1 cellular context compared by ENCODE assay signal in genomic region chr19:18401580-18402112, GRCh38.
TF ChIP-seq lines count a peak whose summit lies in the region.

No MANE protein-coding gene starts in this region.

TF ChIP-seq in endothelial cell of umbilical vein, 7 proteins besides CTCF, POLR2A, EP300 and RAD21:
- TF ChIP-seq GATA2 (IDR thresholded peaks at IDR 0.05; ENCODE audit: insufficient read depth, insufficient read length, low read depth, low read length) (no peak), POLR2AphosphoS5 (IDR thresholded peaks at IDR 0.05; ENCODE audit: insufficient read depth, low read depth, low read length) (no peak), MYC (IDR thresholded peaks at IDR 0.05; ENCODE audit: low read depth, low read length) (no peak), EZH2 (IDR thresholded peaks at IDR 0.05; ENCODE audit: borderline replicate concordance, low read depth, low read length, severe bottlenecking) (no peak), MAX (IDR thresholded peaks at IDR 0.05; ENCODE audit: insufficient read depth, insufficient read length) (no peak), JUN (IDR thresholded peaks at IDR 0.05; ENCODE audit: borderline replicate concordance, insufficient read depth, insufficient read length, low read depth) (no peak), FOS (IDR thresholded peaks at IDR 0.05; ENCODE audit: borderline replicate concordance, insufficient read depth, low read length) (no peak)
